8 cellular contexts compared by ENCODE assay signal in genomic region chrX:15930585-15930984, GRCh38.
A peak's percentile ranks its signal among the peaks of the same experiment; 100 is the strongest.
DNase-seq lines count a peak whose midpoint lies in the region; ATAC-seq and TF ChIP-seq lines count a peak whose summit lies in the region.

No MANE protein-coding gene starts in this region.

- peak; percentile 69 to 70 for TF ChIP-seq CTCF in brain (conservative IDR thresholded peaks at IDR 0.05)
- peak; percentile 34 for TF ChIP-seq CTCF in progenitor cell of endocrine pancreas (IDR thresholded peaks at IDR 0.05; ENCODE audit: unreplicated experiment)

- H3K4me1 Mint-ChIP-seq in brain (peaks cover 25% of the 10 kb centered on the region), progenitor cell of endocrine pancreas (ENCODE audit: low read depth) (peaks cover 30% of the 10 kb centered on the region)

- no peaks in the 10 kb centered on the region for H3K36me3 Mint-ChIP-seq in brain
- no peaks in the 10 kb centered on the region for H3K36me3 Mint-ChIP-seq in progenitor cell of endocrine pancreas (ENCODE audit: insufficient read depth)

- ATAC-seq in HG03469 (IDR thresholded peaks at IDR 0.05; ENCODE audit: unreplicated experiment) (no peak), HG03175 (IDR thresholded peaks at IDR 0.05; ENCODE audit: unreplicated experiment) (no peak)

- H3K27me3 Mint-ChIP-seq in brain (no peaks in the 10 kb centered on the region), progenitor cell of endocrine pancreas (peaks cover 11% of the 10 kb centered on the region)

- DNase-seq in NCI-H2107 treated with DMSO at 0.1 percent for 48 hours (lab: John Stamatoyannopoulos, UW; ENCODE audit: unreplicated experiment) (peak; percentile 6), NCI-H2107 (lab: John Stamatoyannopoulos, UW) (no peak), NCI-H1417 (lab: John Stamatoyannopoulos, UW) (peak; percentile 13 to 88 (median 65)), progenitor cell of endocrine pancreas (ENCODE audit: low spot score, unreplicated experiment) (no peak), occipital lobe (lab: John Stamatoyannopoulos, UW) (no peak)

- peak overlapping the region in 1 of 5 experiments; percentile 25 for H3K27ac Mint-ChIP-seq in brain
- H3K27ac Mint-ChIP-seq in progenitor cell of endocrine pancreas = no peak overlapping the region

- no peak overlapping the region for H3K4me3 Mint-ChIP-seq in brain
- H3K4me3 Mint-ChIP-seq in progenitor cell of endocrine pancreas (ENCODE audit: low read depth) = no peak overlapping the region

- peaks cover 0 to 5% (median 0%) of the 10 kb centered on the region in 5 experiments for H3K9me3 Mint-ChIP-seq in brain
- H3K9me3 Mint-ChIP-seq in progenitor cell of endocrine pancreas (ENCODE audit: low read depth) = peaks cover 4% of the 10 kb centered on the region

Comparison
In these comparisons a context has a peak if more than half of its experiments do, and no peak if none do; other contexts are left out.
1. DNase-seq: peak in NCI-H2107 treated with DMSO at 0.1 percent for 48 hours (single experiment) and NCI-H1417 (3 of 3); none in NCI-H2107 (single experiment), progenitor cell of endocrine pancreas (single experiment) and occipital lobe (single experiment).